Comparison of ENCODE assay signal across 1 cellular context in genomic region chr9:130670644-130671043, GRCh38.
TF ChIP-seq lines count a peak whose summit lies in the region.

No MANE protein-coding gene starts in this region.

TF ChIP-seq in K562, 482 proteins besides CTCF, POLR2A, EP300 and RAD21:
- TF ChIP-seq NFIC (IDR thresholded peaks at IDR 0.05) (peak; percentile 72), GATAD2B (IDR thresholded peaks at IDR 0.05; ENCODE audit: borderline replicate concordance) (no peak)
